In genomic region chr22:37626556-37627075, GRCh38 we compare ENCODE assay signal across 9 cellular contexts. TPM values are rescaled to one million over a fixed set of nuclear protein-coding genes. Genes with fewer than 3 reads are reported as not detected.
DNase-seq lines count a peak whose midpoint lies in the region; ATAC-seq and TF ChIP-seq lines count a peak whose summit lies in the region.
"Had no signal": no experiment of that assay in that cellular context is flagged by ENCODE, and none has a peak within 500 bp of the region (broad histone marks: within the 10 kb centered on the region; RNA-seq: fewer than 3 reads in every experiment).

No MANE protein-coding gene starts in this region.

- H3K36me3 Mint-ChIP-seq in naive thymus-derived CD4-positive, alpha-beta T cell: peaks cover 0 to 8% (median 3%) of the 10 kb centered on the region in 5 donors

- H3K36me3 ChIP-seq in right atrium auricular region (peaks cover 17% of the 10 kb centered on the region), ascending aorta (peaks cover 19 to 45% of the 10 kb centered on the region in 2 donors), uterus (no peaks in the 10 kb centered on the region)
- peaks cover 0 to 41% (median 0%) of the 10 kb centered on the region in 3 experiments for H3K36me3 ChIP-seq in naive thymus-derived CD4-positive, alpha-beta T cell (ENCODE audit: control insufficient read depth in 2 of 3, insufficient read depth in 3 of 3, low read length in 3 of 3)

- peaks cover 0 to 31% of the 10 kb centered on the region in 2 donors for H3K4me1 ChIP-seq in right atrium auricular region
- peaks cover 0 to 16% of the 10 kb centered on the region in 2 donors for H3K4me1 ChIP-seq in ascending aorta
- peaks cover 49 to 59% of the 10 kb centered on the region in 2 donors for H3K4me1 ChIP-seq in naive thymus-derived CD4-positive, alpha-beta T cell (ENCODE audit: control insufficient read depth in 2 of 2, insufficient read depth in 2 of 2, low read length in 2 of 2)
- peaks cover 7 to 8% of the 10 kb centered on the region in 2 donors for H3K4me1 ChIP-seq in uterus

- TF ChIP-seq POLR2A in uterus (IDR thresholded peaks at IDR 0.05): no peak

- no peak for DNase-seq in right atrium auricular region (ENCODE audit: low spot score)
- DNase-seq in left ventricle myocardium superior: no peak
- no peak for DNase-seq in ascending aorta (ENCODE audit: low spot score in 2 of 2)
- no peak for DNase-seq in naive thymus-derived CD4-positive, alpha-beta T cell
- no peak for DNase-seq in uterus
- DNase-seq in NOMO-1 treated with DMSO at 0.1 percent for 48 hours (lab: John Stamatoyannopoulos, UW; ENCODE audit: unreplicated experiment): no peak
- no peak for DNase-seq in GM03348 (ENCODE audit: low spot score)

- H3K27ac ChIP-seq in right atrium auricular region (peak overlapping the region; percentile 50 to 57), ascending aorta (peak overlapping the region; percentile 73 to 78), uterus (peak overlapping the region; percentile 79 to 87)
- peak overlapping the region; percentile 79 for H3K27ac ChIP-seq in naive thymus-derived CD4-positive, alpha-beta T cell (ENCODE audit: low read depth, low read length)

- no peaks in the 10 kb centered on the region for H3K9me3 Mint-ChIP-seq in naive thymus-derived CD4-positive, alpha-beta T cell

- ATAC-seq in left ventricle myocardium superior (no peak), HG02610 (IDR thresholded peaks at IDR 0.05; ENCODE audit: unreplicated experiment) (no peak)
- no peak for ATAC-seq in naive thymus-derived CD4-positive, alpha-beta T cell

- TF ChIP-seq CTCF in right atrium auricular region (IDR thresholded peaks at IDR 0.05): no peak
- TF ChIP-seq CTCF in ascending aorta (IDR thresholded peaks at IDR 0.05): no peak
- TF ChIP-seq CTCF in uterus (IDR thresholded peaks at IDR 0.05): no peak

- H3K9me3 ChIP-seq in right atrium auricular region (no peaks in the 10 kb centered on the region), ascending aorta (no peaks in the 10 kb centered on the region), uterus (no peaks in the 10 kb centered on the region)
- no peaks in the 10 kb centered on the region for H3K9me3 ChIP-seq in naive thymus-derived CD4-positive, alpha-beta T cell (ENCODE audit: control insufficient read depth in 2 of 3, low read length in 3 of 3)

- H3K4me3 ChIP-seq in right atrium auricular region (no peak overlapping the region), ascending aorta (no peak overlapping the region), uterus (no peak overlapping the region)
- H3K4me3 ChIP-seq in naive thymus-derived CD4-positive, alpha-beta T cell (ENCODE audit: low read length): peak overlapping the region; percentile 43

- CTCF ChIA-PET in naive thymus-derived CD4-positive, alpha-beta T cell (lab: Charles Lee): interaction anchor here (0.6 to 20.3 kb wide), 9 partner anchors 9 to 163 kb away, joined by 3 to 292 read pairs (median 4); partner anchors contain the start of genes GGA1, PDXP and SH3BP1

- peak overlapping the region; percentile 66 to 84 (median 77) for H3K4me3 Mint-ChIP-seq in naive thymus-derived CD4-positive, alpha-beta T cell

- POLR2A ChIA-PET in naive thymus-derived CD4-positive, alpha-beta T cell (lab: Charles Lee): interaction anchor here (0.6 to 7.6 kb wide), 12 partner anchors 13 to 63 kb away, joined by 3 to 135 read pairs (median 8); partner anchors contain the start of genes GGA1, NOL12, PDXP and SH3BP1

- peak overlapping the region; percentile 86 to 94 (median 91) for H3K27ac Mint-ChIP-seq in naive thymus-derived CD4-positive, alpha-beta T cell

- no peaks in the 10 kb centered on the region for H3K27me3 ChIP-seq in right atrium auricular region
- no peaks in the 10 kb centered on the region for H3K27me3 ChIP-seq in ascending aorta
- no peaks in the 10 kb centered on the region for H3K27me3 ChIP-seq in naive thymus-derived CD4-positive, alpha-beta T cell (ENCODE audit: control insufficient read depth in 2 of 2, insufficient read depth in 2 of 2, low read length in 2 of 2)
- no peaks in the 10 kb centered on the region for H3K27me3 ChIP-seq in uterus

- H3K4me1 Mint-ChIP-seq in naive thymus-derived CD4-positive, alpha-beta T cell: peaks cover 29 to 68% (median 47%) of the 10 kb centered on the region in 7 donors

- H3K27me3 Mint-ChIP-seq in naive thymus-derived CD4-positive, alpha-beta T cell: no peaks in the 10 kb centered on the region

- intact Hi-C loops in left ventricle myocardium superior (cut with micrococcal nuclease) (no loop called here), ascending aorta (cut with DNase I) (no loop called here), uterus (cut with DNase I; ENCODE audit: low total_unique reads) (no loop called here)
- intact Hi-C loops in naive thymus-derived CD4-positive, alpha-beta T cell (cut with micrococcal nuclease): loop anchor here (1.0 to 5.0 kb wide), 3 partner anchors 12 to 121 kb away; partner anchors contain the start of gene NOL12 (in 1 of the 2)

RNA-seq across cellular contexts. Expression of gene SH3BP1, which starts 12.9 kb away (rescaled TPM):
- 1 to 10 TPM; 1.5 to 4.0 TPM for total RNA-seq in right atrium auricular region
- total RNA-seq in left ventricle myocardium superior: 2.7 TPM
- total RNA-seq in ascending aorta: 33.7 TPM
- 100 to 1,000 TPM in 2 of 5 experiments, 10 to 100 TPM in 3; 66.4 to 157 (median 89.2) TPM for total RNA-seq in naive thymus-derived CD4-positive, alpha-beta T cell
- polyA plus RNA-seq in naive thymus-derived CD4-positive, alpha-beta T cell: 10 to 100 TPM; 12.9 to 23.0 TPM
- 10 to 100 TPM in 3 of 4 donors, 1 to 10 TPM in 1; 7.4 to 26.2 (median 14.2) TPM for total RNA-seq in uterus

RNA-seq across cellular contexts. Expression of gene GGA1, which starts 18.0 kb away (rescaled TPM):
- total RNA-seq in right atrium auricular region (10 to 100 TPM; 17.7 to 29.0 TPM), left ventricle myocardium superior (28.5 TPM), ascending aorta (53.5 TPM), uterus (10 to 100 TPM; 16.7 to 78.0 (median 35.3) TPM)
- 100 to 1,000 TPM in 3 of 5 experiments, 10 to 100 TPM in 2; 64.2 to 124 (median 102) TPM for total RNA-seq in naive thymus-derived CD4-positive, alpha-beta T cell
- 10 to 100 TPM; 20.8 to 22.3 TPM for polyA plus RNA-seq in naive thymus-derived CD4-positive, alpha-beta T cell

RNA-seq across cellular contexts. Expression of gene PDXP, which starts 31.9 kb away (rescaled TPM):
- total RNA-seq in right atrium auricular region: 10 to 100 TPM; 15.7 to 32.0 TPM
- total RNA-seq in left ventricle myocardium superior: 21.5 TPM
- total RNA-seq in ascending aorta: 10.6 TPM
- 10 to 100 TPM in 1 of 5 experiments, 1 to 10 TPM in 4; 3.9 to 27.4 (median 7.5) TPM for total RNA-seq in naive thymus-derived CD4-positive, alpha-beta T cell
- polyA plus RNA-seq in naive thymus-derived CD4-positive, alpha-beta T cell: 1 to 10 TPM; 1.9 to 3.6 TPM
- 10 to 100 TPM in 1 of 4 donors, 1 to 10 TPM in 2, under 1 TPM in 1; 0.88 to 10.7 (median 3.7) TPM for total RNA-seq in uterus

RNA-seq across cellular contexts. Expression of gene LGALS2, which starts 46.7 kb away (rescaled TPM):
- total RNA-seq in right atrium auricular region: not detected
- total RNA-seq in left ventricle myocardium superior: not detected
- total RNA-seq in ascending aorta: not detected
- total RNA-seq in naive thymus-derived CD4-positive, alpha-beta T cell: 100 to 1,000 TPM in 1 of 5 experiments, 1 to 10 TPM in 1, not detected in 3; 6.4 to 123 TPM
- under 1 TPM in 1 of 2 donors, not detected in 1; 0.71 TPM for polyA plus RNA-seq in naive thymus-derived CD4-positive, alpha-beta T cell
- total RNA-seq in uterus: not detected
- polyA plus RNA-seq: neural cell had no signal

RNA-seq across cellular contexts. Expression of gene LGALS1, which starts 48.8 kb away (rescaled TPM):
- total RNA-seq in right atrium auricular region (1,000 to 10,000 TPM in 1 of 2 donors, 100 to 1,000 TPM in 1; 584 to 1,958 TPM), left ventricle myocardium superior (1,086 TPM), ascending aorta (2,009 TPM), uterus (1,000 to 10,000 TPM; 1,421 to 3,100 (median 2,146) TPM)
- total RNA-seq in naive thymus-derived CD4-positive, alpha-beta T cell: 100 to 1,000 TPM in 2 of 5 experiments, 10 to 100 TPM in 3; 23.6 to 969 (median 54.4) TPM
- 10 to 100 TPM; 22.9 to 30.5 TPM for polyA plus RNA-seq in naive thymus-derived CD4-positive, alpha-beta T cell
- polyA plus RNA-seq: neural cell had no signal

Comparison
In these comparisons a context has a peak if more than half of its experiments do, and no peak if none do; other contexts are left out.
1. intact Hi-C loops: an anchor here in naive thymus-derived CD4-positive, alpha-beta T cell (1.0 to 5.0 kb wide); none called in left ventricle myocardium superior, ascending aorta and uterus.